In the genomic region with DNA sequence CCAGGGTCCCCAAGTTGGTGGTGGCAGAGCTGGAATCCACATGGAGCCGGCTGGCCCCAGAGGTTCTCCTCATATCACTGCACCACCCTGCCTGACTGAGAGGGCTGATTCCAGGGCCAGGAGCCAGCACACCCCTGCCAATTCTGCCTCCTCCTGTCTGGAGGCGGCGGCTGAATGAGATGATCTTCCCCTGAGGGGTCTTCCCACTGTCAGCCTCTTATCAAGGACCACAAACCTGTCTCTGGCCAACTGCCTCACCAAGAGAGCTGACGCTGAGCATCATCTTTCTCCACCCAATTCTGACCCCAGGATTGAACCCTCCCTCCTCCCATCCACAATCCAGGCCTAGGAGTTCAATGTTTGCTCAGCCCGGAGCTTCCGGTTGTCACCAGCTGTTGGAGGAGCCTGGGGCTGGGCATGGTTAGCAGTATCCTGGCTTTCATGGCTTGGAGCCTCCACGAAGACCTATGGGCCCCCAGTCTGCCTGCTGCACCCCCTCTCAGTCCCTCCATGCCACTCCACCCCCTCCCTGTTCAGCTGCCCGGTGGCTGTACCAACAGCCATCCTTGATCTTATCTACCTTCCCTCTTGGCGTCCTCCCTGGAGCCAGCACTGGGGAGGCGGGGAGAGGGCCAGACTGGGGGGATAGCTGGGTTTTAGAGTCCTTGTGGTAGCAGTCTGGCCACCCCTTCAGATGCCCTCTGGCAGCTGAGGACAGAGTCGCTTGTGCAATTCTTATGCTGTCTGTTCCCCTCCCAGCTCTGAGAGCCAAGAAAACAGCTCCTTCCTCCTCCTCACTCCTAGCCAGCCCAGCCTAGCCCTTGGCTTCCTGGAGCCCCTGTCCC, we compare ENCODE assay signal across 9 cellular contexts. TPM values are rescaled to one million over a fixed set of nuclear protein-coding genes. Genes with fewer than 3 reads are reported as not detected.
DNase-seq lines count a peak whose midpoint lies in the region; ATAC-seq and TF ChIP-seq lines count a peak whose summit lies in the region.
"Had no signal": no experiment of that assay in that cellular context is flagged by ENCODE, and none has a peak within 500 bp of the region (broad histone marks: within the 10 kb centered on the region; RNA-seq: fewer than 3 reads in every experiment).

No MANE protein-coding gene starts in this region.

- peak overlapping the region; percentile 47 for H3K27ac Mint-ChIP-seq in mesothelial cell of epicardium
- no peak overlapping the region for H3K27ac Mint-ChIP-seq in activated CD8-positive, alpha-beta memory T cell treated with anti-CD3 and anti-CD28 coated beads, Interleukin-2, amount 10 ng/mL, durations not matched to agents 7 days and 5 days
- H3K27ac Mint-ChIP-seq: activated B cell treated with CpG ODN at 0.5 μM for 24 hours had no signal

- DNase-seq in AG20443 (ENCODE audit: low spot score) (peak; percentile 65), M059J (ENCODE audit: low read depth) (peak; percentile 88), T47D (ENCODE audit: low read depth in 1 of 2, low spot score in 1 of 2) (peak; percentile 65 to 80), mesothelial cell of epicardium (ENCODE audit: low spot score in 2 of 2, unreplicated experiment in 2 of 2) (no peak), GM19240 (ENCODE audit: insufficient read length, low spot score) (no peak), SW480 (ENCODE audit: low spot score) (no peak)
- no peak for DNase-seq in activated CD8-positive, alpha-beta memory T cell treated with anti-CD3 and anti-CD28 coated beads, Interleukin-2, amount 50 U/mL, for 48 hours
- no peak for DNase-seq in activated CD8-positive, alpha-beta memory T cell treated with anti-CD3 and anti-CD28 coated beads, Interleukin-2, amount 10 ng/mL, durations not matched to agents 7 days and 5 days
- DNase-seq: activated B cell treated with CpG ODN at 0.5 μM for 24 hours had no signal

- H3K27me3 Mint-ChIP-seq in mesothelial cell of epicardium (ENCODE audit: low read depth) = peaks cover 1% of the 10 kb centered on the region
- H3K27me3 Mint-ChIP-seq in activated CD8-positive, alpha-beta memory T cell treated with anti-CD3 and anti-CD28 coated beads, Interleukin-2, amount 10 ng/mL, durations not matched to agents 7 days and 5 days = no peaks in the 10 kb centered on the region

- CTCF ChIA-PET in activated CD8-positive, alpha-beta memory T cell treated with anti-CD3 and anti-CD28 coated beads, Interleukin-2, amount 10 ng/mL, durations not matched to agents 7 days and 5 days (lab: Charles Lee) = interaction anchor here (0.5 to 0.9 kb wide), 2 partner anchors 30 to 45 kb away, joined by 3 read pairs; no protein-coding TSS in a partner anchor

- in situ Hi-C loops in T47D (cut with HindIII; ENCODE audit: low pct_unique_long_range_greater_than_20kb, low sequenced_read_pairs) = no loop called here

- H3K4me3 Mint-ChIP-seq in mesothelial cell of epicardium = no peak overlapping the region
- H3K4me3 Mint-ChIP-seq in activated CD8-positive, alpha-beta memory T cell treated with anti-CD3 and anti-CD28 coated beads, Interleukin-2, amount 10 ng/mL, durations not matched to agents 7 days and 5 days = no peak overlapping the region
- H3K4me3 Mint-ChIP-seq: activated B cell treated with CpG ODN at 0.5 μM for 24 hours had no signal

- no peaks in the 10 kb centered on the region for H3K9me3 Mint-ChIP-seq in mesothelial cell of epicardium
- H3K9me3 Mint-ChIP-seq in activated CD8-positive, alpha-beta memory T cell treated with anti-CD3 and anti-CD28 coated beads, Interleukin-2, amount 10 ng/mL, durations not matched to agents 7 days and 5 days (ENCODE audit: low read depth) = no peaks in the 10 kb centered on the region
- H3K9me3 Mint-ChIP-seq: activated B cell treated with CpG ODN at 0.5 μM for 24 hours had no signal

- H3K36me3 Mint-ChIP-seq in mesothelial cell of epicardium = no peaks in the 10 kb centered on the region
- H3K36me3 Mint-ChIP-seq in activated CD8-positive, alpha-beta memory T cell treated with anti-CD3 and anti-CD28 coated beads, Interleukin-2, amount 10 ng/mL, durations not matched to agents 7 days and 5 days = no peaks in the 10 kb centered on the region

- TF ChIP-seq CTCF in mesothelial cell of epicardium (IDR thresholded peaks at IDR 0.05; ENCODE audit: unreplicated experiment) = no peak

- no peak for ATAC-seq in activated CD8-positive, alpha-beta memory T cell treated with anti-CD3 and anti-CD28 coated beads, Interleukin-2, amount 10 ng/mL, durations not matched to agents 7 days and 5 days

- peaks cover 25% of the 10 kb centered on the region for H3K4me1 Mint-ChIP-seq in mesothelial cell of epicardium
- H3K4me1 Mint-ChIP-seq in activated CD8-positive, alpha-beta memory T cell treated with anti-CD3 and anti-CD28 coated beads, Interleukin-2, amount 10 ng/mL, durations not matched to agents 7 days and 5 days = peaks cover 14% of the 10 kb centered on the region
- H3K4me1 Mint-ChIP-seq: activated B cell treated with CpG ODN at 0.5 μM for 24 hours had no signal

RNA-seq across cellular contexts. Expression of gene ABCC3, which starts 25.6 kb away (rescaled TPM):
- total RNA-seq in M059J (2014; rRNA removed; shearing (Covaris generic)) = 9.3 and 13.3 TPM in 2 replicates
- 0.44 to 1.2 TPM (median 0.93 TPM) in 3 replicates for total RNA-seq in mesothelial cell of epicardium
- total RNA-seq in activated CD8-positive, alpha-beta memory T cell treated with anti-CD3 and anti-CD28 coated beads, Interleukin-2, amount 10 ng/mL, durations not matched to agents 7 days and 5 days = not detected

RNA-seq across cellular contexts. Expression of gene ANKRD40, which starts 47.5 kb away (rescaled TPM):
- 28.8 and 41.2 TPM in 2 replicates for total RNA-seq in M059J (2014; rRNA removed; shearing (Covaris generic))
- total RNA-seq in mesothelial cell of epicardium = 35.9 to 38.8 TPM (median 37.6 TPM) in 3 replicates
- 10 to 100 TPM; 30.5 to 39.3 TPM for total RNA-seq in activated CD8-positive, alpha-beta memory T cell treated with anti-CD3 and anti-CD28 coated beads, Interleukin-2, amount 10 ng/mL, durations not matched to agents 7 days and 5 days

RNA-seq across cellular contexts. Expression of gene LUC7L3, which starts 59.1 kb away (rescaled TPM):
- total RNA-seq in M059J (2014; rRNA removed; shearing (Covaris generic)) = 8.0 and 24.0 TPM in 2 replicates
- total RNA-seq in mesothelial cell of epicardium = 240 to 261 TPM (median 252 TPM) in 3 replicates
- 100 to 1,000 TPM; 147 to 193 TPM for total RNA-seq in activated CD8-positive, alpha-beta memory T cell treated with anti-CD3 and anti-CD28 coated beads, Interleukin-2, amount 10 ng/mL, durations not matched to agents 7 days and 5 days

Comparison
In these comparisons a context has a peak if more than half of its experiments do, and no peak if none do; other contexts are left out.
1. DNase-seq: peak in AG20443 (single experiment), M059J (single experiment) and T47D (2 of 2); none in mesothelial cell of epicardium (0 of 2), GM19240 (single experiment), activated CD8-positive, alpha-beta memory T cell treated with anti-CD3 and anti-CD28 coated beads, Interleukin-2, amount 50 U/mL, for 48 hours (single experiment), activated CD8-positive, alpha-beta memory T cell treated with anti-CD3 and anti-CD28 coated beads, Interleukin-2, amount 10 ng/mL, durations not matched to agents 7 days and 5 days (single experiment) and SW480 (single experiment).